ENCODE assay signal across 2 cellular contexts in the genomic region with DNA sequence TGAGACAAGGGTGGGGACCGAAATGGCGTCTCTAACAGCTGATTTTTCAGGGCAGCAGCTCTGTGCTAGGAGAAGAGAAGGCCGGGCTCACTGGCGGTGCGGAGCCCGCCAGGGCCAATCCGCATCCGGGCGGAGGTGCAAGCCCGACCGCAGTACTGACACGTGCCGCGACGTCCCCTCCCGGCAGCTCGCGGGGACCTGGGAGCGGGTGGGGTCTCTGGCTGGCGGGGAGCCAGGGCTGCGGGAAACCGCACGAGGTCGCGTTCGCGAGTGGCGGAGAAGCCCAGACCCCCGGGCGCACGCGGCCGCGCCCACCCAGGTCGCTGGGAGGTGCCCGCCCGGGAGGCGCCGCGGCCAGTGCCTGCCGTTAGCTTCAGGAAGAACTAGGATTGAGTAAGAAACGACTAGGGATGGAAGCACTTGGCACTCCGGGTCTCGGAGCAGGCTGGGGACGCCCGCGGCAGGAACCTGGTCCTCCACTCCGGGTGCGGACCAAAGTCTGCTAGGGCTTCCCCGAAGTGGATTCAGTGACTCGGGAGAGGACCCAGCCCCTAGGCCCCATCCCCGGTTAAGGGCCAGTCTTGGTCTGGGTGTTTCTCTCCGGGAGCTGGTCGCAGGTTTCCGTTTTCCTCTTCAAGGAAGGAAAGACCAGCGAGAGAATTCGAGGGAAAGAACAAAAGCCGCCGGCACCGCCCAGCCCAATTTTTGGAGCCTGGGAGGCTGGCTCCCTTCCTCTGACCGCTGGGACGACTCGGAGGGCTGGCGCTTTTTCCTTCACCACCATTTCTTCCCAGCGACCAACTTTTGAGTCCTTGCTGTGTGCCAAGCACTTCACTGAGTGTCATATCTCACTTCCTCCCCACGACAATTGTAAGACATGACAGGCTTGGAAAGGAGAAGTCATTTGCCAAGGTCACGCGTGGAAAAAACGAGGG.
TF ChIP-seq lines count a peak whose summit lies in the region.

No MANE protein-coding gene starts in this region.

TF ChIP-seq in A549, 52 proteins besides CTCF, POLR2A, EP300 and RAD21 (continued from another document):
- TF ChIP-seq, protein P1, sequence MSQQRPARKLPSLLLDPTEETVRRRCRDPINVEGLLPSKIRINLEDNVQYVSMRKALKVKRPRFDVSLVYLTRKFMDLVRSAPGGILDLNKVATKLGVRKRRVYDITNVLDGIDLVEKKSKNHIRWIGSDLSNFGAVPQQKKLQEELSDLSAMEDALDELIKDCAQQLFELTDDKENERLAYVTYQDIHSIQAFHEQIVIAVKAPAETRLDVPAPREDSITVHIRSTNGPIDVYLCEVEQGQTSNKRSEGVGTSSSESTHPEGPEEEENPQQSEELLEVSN (IDR thresholded peaks at IDR 0.05; ENCODE audit: borderline replicate concordance, low read depth), result peak; percentile 24; the same call in 1 of the 2 replicates
- TF ChIP-seq POLR2AphosphoS2 (conservative IDR thresholded peaks at IDR 0.05; ENCODE audit: low read length), result no peak
- no peak for TF ChIP-seq JUNB (IDR thresholded peaks at IDR 0.05)
- TF ChIP-seq RCOR1 (IDR thresholded peaks at IDR 0.05; ENCODE audit: low read depth, low read length), result no peak

TF ChIP-seq in GM23338, 12 proteins besides CTCF, POLR2A, EP300 and RAD21 (continued from another document):
- TF ChIP-seq, protein P2, sequence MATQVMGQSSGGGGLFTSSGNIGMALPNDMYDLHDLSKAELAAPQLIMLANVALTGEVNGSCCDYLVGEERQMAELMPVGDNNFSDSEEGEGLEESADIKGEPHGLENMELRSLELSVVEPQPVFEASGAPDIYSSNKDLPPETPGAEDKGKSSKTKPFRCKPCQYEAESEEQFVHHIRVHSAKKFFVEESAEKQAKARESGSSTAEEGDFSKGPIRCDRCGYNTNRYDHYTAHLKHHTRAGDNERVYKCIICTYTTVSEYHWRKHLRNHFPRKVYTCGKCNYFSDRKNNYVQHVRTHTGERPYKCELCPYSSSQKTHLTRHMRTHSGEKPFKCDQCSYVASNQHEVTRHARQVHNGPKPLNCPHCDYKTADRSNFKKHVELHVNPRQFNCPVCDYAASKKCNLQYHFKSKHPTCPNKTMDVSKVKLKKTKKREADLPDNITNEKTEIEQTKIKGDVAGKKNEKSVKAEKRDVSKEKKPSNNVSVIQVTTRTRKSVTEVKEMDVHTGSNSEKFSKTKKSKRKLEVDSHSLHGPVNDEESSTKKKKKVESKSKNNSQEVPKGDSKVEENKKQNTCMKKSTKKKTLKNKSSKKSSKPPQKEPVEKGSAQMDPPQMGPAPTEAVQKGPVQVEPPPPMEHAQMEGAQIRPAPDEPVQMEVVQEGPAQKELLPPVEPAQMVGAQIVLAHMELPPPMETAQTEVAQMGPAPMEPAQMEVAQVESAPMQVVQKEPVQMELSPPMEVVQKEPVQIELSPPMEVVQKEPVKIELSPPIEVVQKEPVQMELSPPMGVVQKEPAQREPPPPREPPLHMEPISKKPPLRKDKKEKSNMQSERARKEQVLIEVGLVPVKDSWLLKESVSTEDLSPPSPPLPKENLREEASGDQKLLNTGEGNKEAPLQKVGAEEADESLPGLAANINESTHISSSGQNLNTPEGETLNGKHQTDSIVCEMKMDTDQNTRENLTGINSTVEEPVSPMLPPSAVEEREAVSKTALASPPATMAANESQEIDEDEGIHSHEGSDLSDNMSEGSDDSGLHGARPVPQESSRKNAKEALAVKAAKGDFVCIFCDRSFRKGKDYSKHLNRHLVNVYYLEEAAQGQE (IDR thresholded peaks at IDR 0.05; ENCODE audit: unreplicated experiment), result no peak
